In the genomic region with DNA sequence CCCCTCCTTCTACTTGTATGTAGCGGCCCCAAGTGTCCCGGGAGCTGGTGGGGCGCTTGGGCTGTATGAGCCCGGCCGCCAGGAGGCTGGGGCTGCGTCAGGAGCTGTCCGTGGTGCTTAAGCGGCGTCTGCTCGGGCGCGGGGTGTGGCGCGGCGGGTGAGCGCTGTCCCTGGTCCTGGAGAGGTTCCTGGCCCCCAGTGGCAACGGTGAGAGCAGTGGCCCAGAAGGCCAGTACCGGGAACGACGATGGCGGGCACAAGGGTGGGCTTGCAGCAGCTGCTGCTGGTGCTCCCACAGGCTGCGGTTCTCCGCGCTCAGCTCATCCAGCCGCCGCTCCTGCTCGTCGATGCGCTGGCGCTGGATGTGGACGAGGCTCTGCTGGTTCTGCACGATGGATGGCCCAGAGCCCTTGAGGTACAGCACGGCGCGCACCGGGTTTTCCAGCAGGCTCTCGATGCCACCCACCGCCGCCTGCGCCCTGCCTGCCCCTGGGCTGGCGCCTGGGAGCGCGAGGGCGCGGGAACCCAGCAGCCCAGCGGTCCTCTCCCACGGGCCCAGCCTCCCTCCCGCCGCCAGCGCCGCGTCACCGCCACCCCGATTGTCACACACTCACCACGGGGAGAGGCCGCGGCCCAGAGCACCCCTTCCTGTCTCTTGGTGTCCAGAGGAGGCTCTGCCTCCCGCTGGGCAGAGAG, we compare ENCODE assay signal across 8 cellular contexts. TPM values are rescaled to one million over a fixed set of nuclear protein-coding genes. Genes with fewer than 3 reads are reported as not detected.
DNase-seq lines count a peak whose midpoint lies in the region; ATAC-seq, FAIRE-seq and TF ChIP-seq lines count a peak whose summit lies in the region.

No MANE protein-coding gene starts in this region.

- H3K36me3 ChIP-seq in pancreas (no peaks in the 10 kb centered on the region), tibial artery (no peaks in the 10 kb centered on the region)

- TF ChIP-seq CTCF in pancreas (IDR thresholded peaks at IDR 0.05) (no peak), tibial artery (IDR thresholded peaks at IDR 0.05) (no peak)

- ATAC-seq in pancreas, result peak; percentile 99 to 100 (median 100)

- no peak overlapping the region for H3K27ac ChIP-seq in pancreas
- H3K27ac ChIP-seq in tibial artery, result no peak overlapping the region

- peak; percentile 27 for DNase-seq in NCI-H82 (lab: John Stamatoyannopoulos, UW)
- DNase-seq in NCI-H82 treated with DMSO at 0.1 percent for 48 hours (lab: John Stamatoyannopoulos, UW; ENCODE audit: unreplicated experiment), result no peak
- peak; percentile 46 for DNase-seq in SK-N-DZ (ENCODE audit: low spot score)
- peak; percentile 38 to 74 (median 58) for DNase-seq in activated naive CD4-positive, alpha-beta T cell (lab: John Stamatoyannopoulos, UW)
- DNase-seq in globus pallidus (ENCODE audit: low spot score), result peak; percentile 41
- peak; percentile 64 to 93 (median 85) for DNase-seq in pancreas
- peak; percentile 48 to 81 for DNase-seq in tibial artery
- no peak for DNase-seq in NCI-H2081 (lab: John Stamatoyannopoulos, UW)

- H3K4me3 ChIP-seq in pancreas, result no peak overlapping the region
- no peak overlapping the region for H3K4me3 ChIP-seq in tibial artery

- H3K4me1 ChIP-seq in pancreas, result no peaks in the 10 kb centered on the region
- peaks cover 0 to 7% (median 0%) of the 10 kb centered on the region in 4 donors for H3K4me1 ChIP-seq in tibial artery

- 6 to 8% methylated on average over 53 to 58 of the region's 58 CpGs for WGBS in pancreas, 2 donors

- no peak for FAIRE-seq in pancreas (lab: Jason Lieb, UNC)

- no peaks in the 10 kb centered on the region for H3K9me3 ChIP-seq in pancreas
- no peaks in the 10 kb centered on the region for H3K9me3 ChIP-seq in tibial artery

- intact Hi-C loops in pancreas (cut with DNase I) (no loop called here), tibial artery (cut with DNase I; ENCODE audit: low total_unique reads) (no loop called here)

- H3K27me3 ChIP-seq in pancreas (no peaks in the 10 kb centered on the region), tibial artery (peaks cover 0 to 11% of the 10 kb centered on the region in 2 donors)

RNA-seq across cellular contexts. Expression of a gene that starts 41.9 kb away (rescaled TPM):
- polyA plus RNA-seq in SK-N-DZ (2014; cell fraction: cytosol; rRNA removed), result 159 and 161 TPM in 2 replicates
- polyA plus RNA-seq in SK-N-DZ (2014; cell fraction: nucleus; rRNA removed), result 133 and 144 TPM in 2 replicates
- total RNA-seq in pancreas, result 10 to 100 TPM; 45.5 to 72.8 (median 51.0) TPM
- 10 to 100 TPM; 24.2 to 31.4 TPM for polyA plus RNA-seq in pancreas

RNA-seq across cellular contexts. Expression of a gene that starts 59.6 kb away (rescaled TPM):
- polyA plus RNA-seq in SK-N-DZ (2014; cell fraction: cytosol; rRNA removed), result 45.1 and 55.1 TPM in 2 replicates
- 63.4 and 88.2 TPM in 2 replicates for polyA plus RNA-seq in SK-N-DZ (2014; cell fraction: nucleus; rRNA removed)
- 10 to 100 TPM; 17.0 to 30.1 (median 20.5) TPM for total RNA-seq in pancreas
- 10 to 100 TPM; 42.2 to 51.6 TPM for polyA plus RNA-seq in pancreas

Comparison
In these comparisons a context has a peak if more than half of its experiments do, and no peak if none do; other contexts are left out.
1. DNase-seq: peak in NCI-H82 (single experiment), SK-N-DZ (single experiment), activated naive CD4-positive, alpha-beta T cell (4 of 4), globus pallidus (single experiment), pancreas (6 of 6) and tibial artery (2 of 2); none in NCI-H82 treated with DMSO at 0.1 percent for 48 hours (single experiment) and NCI-H2081 (0 of 2).